In genomic region chr2:119389615-119390306, GRCh38 we compare ENCODE assay signal across 9 cellular contexts. TPM values are rescaled to one million over a fixed set of nuclear protein-coding genes. Genes with fewer than 3 reads are reported as not detected.
DNase-seq lines count a peak whose midpoint lies in the region; ATAC-seq and TF ChIP-seq lines count a peak whose summit lies in the region.
"Had no signal": no experiment of that assay in that cellular context is flagged by ENCODE, and none has a peak within 500 bp of the region (broad histone marks: within the 10 kb centered on the region; RNA-seq: fewer than 3 reads in every experiment).

No MANE protein-coding gene starts in this region.

- peak; percentile 59 for ATAC-seq in left ventricle myocardium superior
- no peak for ATAC-seq in GM21529 (IDR thresholded peaks at IDR 0.05; ENCODE audit: unreplicated experiment)
- ATAC-seq: A549 had no signal

- H3K4me3 ChIP-seq in esophagus muscularis mucosa = no peak overlapping the region
- H3K4me3 ChIP-seq: A549 had no signal

- 17% methylated on average over 5 of the region's 5 CpGs for WGBS in esophagus muscularis mucosa

- H3K27me3 Mint-ChIP-seq in type B pancreatic cell = no peaks in the 10 kb centered on the region

- peak overlapping the region; percentile 87 for H3K27ac Mint-ChIP-seq in type B pancreatic cell

- TF ChIP-seq EP300 in esophagus muscularis mucosa (IDR thresholded peaks at IDR 0.05) = no peak

- H3K9me3 ChIP-seq in esophagus muscularis mucosa = no peaks in the 10 kb centered on the region
- H3K9me3 ChIP-seq: A549 had no signal

- peaks cover 26% of the 10 kb centered on the region for H3K4me1 Mint-ChIP-seq in type B pancreatic cell (ENCODE audit: unreplicated experiment)

- DNase-seq in NCI-H2196 (lab: John Stamatoyannopoulos, UW; ENCODE audit: unreplicated experiment) (peak; percentile 7), NCI-H2196 treated with DMSO at 0.1 percent for 48 hours (lab: John Stamatoyannopoulos, UW; ENCODE audit: unreplicated experiment) (no peak), amniotic epithelial cell (ENCODE audit: low read depth) (peak; percentile 26), left ventricle myocardium superior (peak; percentile 66), type B pancreatic cell (ENCODE audit: extremely low spot score, unreplicated experiment) (peak; percentile 24), dedifferentiated amniotic fluid mesenchymal stem cell (ENCODE audit: extremely low spot score) (no peak), esophagus muscularis mucosa (ENCODE audit: extremely low spot score) (no peak)

- no peaks in the 10 kb centered on the region for H3K36me3 Mint-ChIP-seq in type B pancreatic cell

- H3K27ac ChIP-seq in esophagus muscularis mucosa (replicated peaks in 1 of 4) = no peak overlapping the region
- H3K27ac ChIP-seq: A549 had no signal

- H3K27me3 ChIP-seq in esophagus muscularis mucosa = no peaks in the 10 kb centered on the region

- H3K4me3 Mint-ChIP-seq in type B pancreatic cell = peak overlapping the region; percentile 5

- H3K36me3 ChIP-seq in esophagus muscularis mucosa = no peaks in the 10 kb centered on the region

- H3K9me3 Mint-ChIP-seq in type B pancreatic cell = no peaks in the 10 kb centered on the region

- TF ChIP-seq POLR2A in esophagus muscularis mucosa (IDR thresholded peaks at IDR 0.05; ENCODE audit: low read depth) = no peak

- H3K4me1 ChIP-seq in esophagus muscularis mucosa = peaks cover 16 to 21% (median 20%) of the 10 kb centered on the region in 4 donors

- TF ChIP-seq CTCF in type B pancreatic cell (conservative IDR thresholded peaks at IDR 0.05) = no peak
- TF ChIP-seq CTCF in esophagus muscularis mucosa (IDR thresholded peaks at IDR 0.05) = no peak

- intact Hi-C loops in left ventricle myocardium superior (cut with micrococcal nuclease) = no loop called here
- intact Hi-C loops in esophagus muscularis mucosa (cut with DNase I) = no loop called here

RNA-seq across cellular contexts. Expression of gene DBI, which starts 23.0 kb away (rescaled TPM):
- total RNA-seq in left ventricle myocardium superior (315 TPM), type B pancreatic cell (ENCODE audit: low replicate concordance) (125 and 231 TPM in 2 replicates), esophagus muscularis mucosa (10 to 100 TPM; 41.8 to 72.3 (median 59.3) TPM)

RNA-seq across cellular contexts. Expression of gene C2orf76, which starts 23.1 kb away (rescaled TPM):
- total RNA-seq in left ventricle myocardium superior (6.5 TPM), type B pancreatic cell (ENCODE audit: low replicate concordance) (10.8 and 11.7 TPM in 2 replicates), esophagus muscularis mucosa (10 to 100 TPM in 2 of 4 donors, 1 to 10 TPM in 2; 8.7 to 14.6 (median 11.2) TPM)

RNA-seq across cellular contexts. Expression of gene TMEM37, which starts 41.9 kb away (rescaled TPM):
- total RNA-seq in left ventricle myocardium superior (2.9 TPM), type B pancreatic cell (ENCODE audit: low replicate concordance) (11.8 and 16.4 TPM in 2 replicates), esophagus muscularis mucosa (1 to 10 TPM; 1.7 to 2.8 (median 2.2) TPM)

Comparison
In these comparisons a context has a peak if more than half of its experiments do, and no peak if none do; other contexts are left out.
1. DNase-seq: peak in NCI-H2196 (single experiment), amniotic epithelial cell (single experiment), left ventricle myocardium superior (single experiment) and type B pancreatic cell (single experiment); none in NCI-H2196 treated with DMSO at 0.1 percent for 48 hours (single experiment), dedifferentiated amniotic fluid mesenchymal stem cell (single experiment) and esophagus muscularis mucosa (single experiment).